11 cellular contexts compared by ENCODE assay signal in genomic region chr5:139662617-139663016, GRCh38. TPM values are rescaled to one million over a fixed set of nuclear protein-coding genes. Genes with fewer than 3 reads are reported as not detected.
DNase-seq lines count a peak whose midpoint lies in the region; ATAC-seq, FAIRE-seq and TF ChIP-seq lines count a peak whose summit lies in the region.
"Had no signal": no experiment of that assay in that cellular context is flagged by ENCODE, and none has a peak within 500 bp of the region (broad histone marks: within the 10 kb centered on the region; RNA-seq: fewer than 3 reads in every experiment).

No MANE protein-coding gene starts in this region.

- CTCF ChIA-PET in activated B cell treated with CpG ODN at 0.5 μM for 24 hours (lab: Charles Lee): interaction anchor here (3.3 to 5.5 kb wide), 2 partner anchors 8 to 26 kb away, joined by 16 to 51 read pairs; no protein-coding TSS in a partner anchor

- H3K4me3 Mint-ChIP-seq in HFFc6: no peak overlapping the region
- peak overlapping the region; percentile 52 for H3K4me3 Mint-ChIP-seq in activated B cell treated with CpG ODN at 0.5 μM for 24 hours

- DNase-seq in HFFc6: no peak
- no peak for DNase-seq in activated B cell treated with CpG ODN at 0.5 μM for 24 hours
- DNase-seq in mesenchymal stem cell: no peak
- DNase-seq in thoracic aorta (ENCODE audit: low spot score): no peak
- DNase-seq in frontal cortex (ENCODE audit: low spot score in 2 of 2): no peak
- no peak for DNase-seq in AG20443 (ENCODE audit: low spot score)
- DNase-seq: activated CD4-positive, CD25-positive, alpha-beta regulatory T cell; foreskin fibroblast; NCI-H748 treated with DMSO at 0.1 percent for 48 hours had no signal

- H3K4me3 ChIP-seq in mesenchymal stem cell (ENCODE audit: insufficient read depth in 1 of 2, low read depth in 1 of 2, low read length in 2 of 2) (no peak overlapping the region), thoracic aorta (no peak overlapping the region)

- no peak overlapping the region for H4K91ac ChIP-seq in mesenchymal stem cell (ENCODE audit: low read length)

- H3K23ac ChIP-seq in mesenchymal stem cell (ENCODE audit: low read length in 2 of 2): no peak overlapping the region

- H3K9me3 Mint-ChIP-seq in HFFc6 (no peaks in the 10 kb centered on the region), activated B cell treated with CpG ODN at 0.5 μM for 24 hours (no peaks in the 10 kb centered on the region)

- peak overlapping the region in 1 of 2 experiments; percentile 45 for H2BK12ac ChIP-seq in mesenchymal stem cell (ENCODE audit: low read length in 2 of 2)

- H3K27ac ChIP-seq in mesenchymal stem cell (ENCODE audit: low read length, poor library complexity, severe bottlenecking): peak overlapping the region; percentile 87
- peak overlapping the region; percentile 95 to 99 for H3K27ac ChIP-seq in thoracic aorta

- peak overlapping the region; percentile 99 for H3K27ac Mint-ChIP-seq in HFFc6
- H3K27ac Mint-ChIP-seq in activated B cell treated with CpG ODN at 0.5 μM for 24 hours: peak overlapping the region; percentile 96

- H3K9ac ChIP-seq in mesenchymal stem cell (ENCODE audit: low read length): no peak overlapping the region

- H2BK120ac ChIP-seq in mesenchymal stem cell (ENCODE audit: low read depth, low read length): no peak overlapping the region

- no peak overlapping the region for H2BK5ac ChIP-seq in mesenchymal stem cell (ENCODE audit: low read depth, low read length, poor library complexity, severe bottlenecking)

- H3K9me3 ChIP-seq in mesenchymal stem cell (ENCODE audit: control insufficient read depth, low read length) (no peaks in the 10 kb centered on the region), thoracic aorta (no peaks in the 10 kb centered on the region)

- H3K18ac ChIP-seq in mesenchymal stem cell (ENCODE audit: low read depth in 1 of 2, low read length in 2 of 2): no peak overlapping the region

- intact Hi-C loops in activated B cell treated with CpG ODN at 0.5 μM for 24 hours (cut with micrococcal nuclease): no loop called here

- no peak overlapping the region for H2BK15ac ChIP-seq in mesenchymal stem cell (ENCODE audit: low read depth, poor library complexity, severe bottlenecking)

- POLR2A ChIA-PET in activated B cell treated with CpG ODN at 0.5 μM for 24 hours (lab: Charles Lee): interaction anchor here (1.0 to 17.0 kb wide), 4 partner anchors 3 to 78 kb away, joined by 5 to 676 read pairs (median 546); partner anchors contain the start of gene CXXC5

- H3K36me3 ChIP-seq in mesenchymal stem cell (ENCODE audit: control insufficient read depth in 1 of 2, insufficient read depth in 2 of 2, low read depth in 1 of 2, low read length in 2 of 2) (peaks cover 3 to 60% of the 10 kb centered on the region in 2 experiments), thoracic aorta (no peaks in the 10 kb centered on the region)

- H3K14ac ChIP-seq in mesenchymal stem cell (ENCODE audit: low read length in 2 of 2): no peak overlapping the region

- H3K27me3 ChIP-seq in mesenchymal stem cell (ENCODE audit: control insufficient read depth in 1 of 2, insufficient read depth in 1 of 2, low read length in 2 of 2) (no peaks in the 10 kb centered on the region), thoracic aorta (replicated peaks; ENCODE audit: insufficient read depth) (no peaks in the 10 kb centered on the region)

- peaks cover 92% of the 10 kb centered on the region for H3K4me1 ChIP-seq in mesenchymal stem cell (ENCODE audit: control insufficient read depth, insufficient read depth, low read depth, low read length)
- H3K4me1 ChIP-seq in thoracic aorta (ENCODE audit: control insufficient read depth in 1 of 2, low read depth in 2 of 2): peaks cover 64 to 90% of the 10 kb centered on the region in 2 donors

- FAIRE-seq in frontal cortex (lab: Jason Lieb, UNC): no peak
- FAIRE-seq: HTR-8/SVneo had no signal

- H3K4me1 Mint-ChIP-seq in HFFc6 (ENCODE audit: low read depth): peaks cover 63% of the 10 kb centered on the region
- H3K4me1 Mint-ChIP-seq in activated B cell treated with CpG ODN at 0.5 μM for 24 hours: peaks cover 94% of the 10 kb centered on the region

- no peak for ATAC-seq in activated B cell treated with CpG ODN at 0.5 μM for 24 hours (ENCODE audit: low read depth)
- ATAC-seq in thoracic aorta (ENCODE audit: insufficient number of reproducible peaks, low FRiP score, low read depth): no peak
- no peak for ATAC-seq in GM21367 (IDR thresholded peaks at IDR 0.05; ENCODE audit: unreplicated experiment)

- peak overlapping the region in 1 of 2 experiments; percentile 33 for H3K4ac ChIP-seq in mesenchymal stem cell (ENCODE audit: low read depth in 1 of 2, low read length in 2 of 2)

- TF ChIP-seq CTCF in HFFc6 (IDR thresholded peaks at IDR 0.05) (no peak), activated B cell treated with CpG ODN at 0.5 μM for 24 hours (IDR thresholded peaks at IDR 0.05) (no peak), thoracic aorta (IDR thresholded peaks at IDR 0.05) (no peak)

- peak overlapping the region; percentile 11 for H2AK5ac ChIP-seq in mesenchymal stem cell (ENCODE audit: low read length, severe bottlenecking)

- H4K8ac ChIP-seq in mesenchymal stem cell (ENCODE audit: low read length): no peak overlapping the region

- H2AFZ ChIP-seq in mesenchymal stem cell (ENCODE audit: low read depth, low read length): no peak overlapping the region

- WGBS in mesenchymal stem cell: 94% methylated on average over 9 of the region's 9 CpGs

- H3K4me2 ChIP-seq in mesenchymal stem cell (ENCODE audit: low read length, poor library complexity, severe bottlenecking): no peak overlapping the region

- H3K36me3 Mint-ChIP-seq in HFFc6 (ENCODE audit: low read depth) (no peaks in the 10 kb centered on the region), activated B cell treated with CpG ODN at 0.5 μM for 24 hours (ENCODE audit: low read depth) (peaks cover 5% of the 10 kb centered on the region)

- H3K27me3 Mint-ChIP-seq in HFFc6 (ENCODE audit: insufficient read depth): no peaks in the 10 kb centered on the region
- H3K27me3 Mint-ChIP-seq in activated B cell treated with CpG ODN at 0.5 μM for 24 hours: no peaks in the 10 kb centered on the region

- no peaks in the 10 kb centered on the region for H3K79me1 ChIP-seq in mesenchymal stem cell (replicated peaks; ENCODE audit: low read length, poor library complexity, severe bottlenecking)

RNA-seq across cellular contexts. Expression of gene CXXC5, which starts 14.5 kb away (rescaled TPM):
- total RNA-seq in HFFc6 (2021; fragmentation: NEBNext Ultra II Directional; extraction: Animal tissue kit (Norgen Biotek cat#: 25700)): 10 to 100 TPM; 46.4 to 58.5 (median 49.2) TPM
- total RNA-seq in activated B cell treated with CpG ODN at 0.5 μM for 24 hours (94.9 and 115 TPM in 2 replicates), thoracic aorta (10 to 100 TPM; 58.5 to 62.5 TPM), frontal cortex (38.7 TPM)
- polyA plus RNA-seq in mesenchymal stem cell (2013, experiment 1 of 2): 75.1 TPM
- polyA plus RNA-seq in mesenchymal stem cell (2013, experiment 2 of 2): 76.7 TPM
